ENCODE assay signal across 8 cellular contexts in genomic region chr12:55188974-55189556, GRCh38. TPM values are rescaled to one million over a fixed set of nuclear protein-coding genes. Genes with fewer than 3 reads are reported as not detected.
DNase-seq lines count a peak whose midpoint lies in the region; ATAC-seq, FAIRE-seq and TF ChIP-seq lines count a peak whose summit lies in the region.

No MANE protein-coding gene starts in this region.

- ATAC-seq in GM18498 (IDR thresholded peaks at IDR 0.05; ENCODE audit: unreplicated experiment) (peak; percentile 71), HG02798 (IDR thresholded peaks at IDR 0.05; ENCODE audit: poor library complexity, unreplicated experiment) (peak; percentile 92), lower lobe of right lung (peak; percentile 82 to 91)

- no peak overlapping the region for H3K4me3 ChIP-seq in lower lobe of right lung
- no peak overlapping the region for H3K4me3 ChIP-seq in thyroid gland (replicated peaks in 1 of 3)

- DNase-seq in Ammon's horn (ENCODE audit: low spot score), result peak; percentile 84
- DNase-seq in NCI-H1417 (lab: John Stamatoyannopoulos, UW), result peak; percentile 52 to 92 (median 91)
- peak; percentile 79 for DNase-seq in SK-N-DZ (ENCODE audit: low spot score)
- no peak for DNase-seq in lower lobe of right lung
- peak in 1 of 2 donors; percentile 10 for DNase-seq in thyroid gland

- peak; percentile 21 for FAIRE-seq in colon (lab: Jason Lieb, UNC)

- peak; percentile 72 for TF ChIP-seq CTCF in lower lobe of right lung (IDR thresholded peaks at IDR 0.05)
- peak; percentile 20 to 73 (median 64) for TF ChIP-seq CTCF in thyroid gland (IDR thresholded peaks at IDR 0.05)

- H3K27ac ChIP-seq in lower lobe of right lung (no peak overlapping the region), thyroid gland (no peak overlapping the region)

- H3K27me3 ChIP-seq in lower lobe of right lung (ENCODE audit: low read depth), result peaks cover 4% of the 10 kb centered on the region
- no peaks in the 10 kb centered on the region for H3K27me3 ChIP-seq in thyroid gland

- WGBS in thyroid gland, 2 donors, result 0 to 1% methylated on average over 4 of the region's 4 CpGs

- H3K9me3 ChIP-seq in lower lobe of right lung (no peaks in the 10 kb centered on the region), thyroid gland (no peaks in the 10 kb centered on the region)

- no peak for TF ChIP-seq POLR2A in thyroid gland (IDR thresholded peaks at IDR 0.05)

- no peaks in the 10 kb centered on the region for H3K36me3 ChIP-seq in lower lobe of right lung
- H3K36me3 ChIP-seq in thyroid gland, result no peaks in the 10 kb centered on the region

- intact Hi-C loops in lower lobe of right lung (cut with DNase I), result no loop called here
- intact Hi-C loops in thyroid gland (cut with DNase I), result no loop called here

- H3K4me1 ChIP-seq in lower lobe of right lung, result no peaks in the 10 kb centered on the region
- no peaks in the 10 kb centered on the region for H3K4me1 ChIP-seq in thyroid gland

RNA-seq across cellular contexts. Expression of gene OR10A7, which starts 31.8 kb away (rescaled TPM):
- not detected in 2 replicates for polyA plus RNA-seq in SK-N-DZ (2014; cell fraction: cytosol; rRNA removed)
- polyA plus RNA-seq in SK-N-DZ (2014; cell fraction: nucleus; rRNA removed), result not detected in 2 replicates
- total RNA-seq in lower lobe of right lung (not detected), thyroid gland (not detected)

RNA-seq across cellular contexts. Expression of gene OR6C74, which starts 55.3 kb away (rescaled TPM):
- polyA plus RNA-seq in SK-N-DZ (2014; cell fraction: cytosol; rRNA removed), result not detected in 2 replicates
- polyA plus RNA-seq in SK-N-DZ (2014; cell fraction: nucleus; rRNA removed), result not detected in 2 replicates
- total RNA-seq in lower lobe of right lung (not detected), thyroid gland (not detected)
